ENCODE assay signal across 7 cellular contexts in genomic region chr6:57904356-57904755, GRCh38.
DNase-seq lines count a peak whose midpoint lies in the region; ATAC-seq, FAIRE-seq and TF ChIP-seq lines count a peak whose summit lies in the region.
"Not testable (repeated sequence)": the region's sequence is repeated elsewhere in the genome, so short reads cannot be mapped to it uniquely, and the experiment has no call there.

No MANE protein-coding gene starts in this region.

- not testable (repeated sequence) for TF ChIP-seq EP300 in K562 (IDR thresholded peaks at IDR 0.05; ENCODE audit: low read length)

- POLR2A ChIA-PET in HEK293 (lab: Yijun Ruan, JAX); K562 (lab: Yijun Ruan, JAX): not testable (repeated sequence)

- CTCF ChIA-PET in HEK293 (lab: Yijun Ruan, JAX); K562 (lab: Yijun Ruan, JAX; ENCODE audit: low intra/inter-chr PET ratio): not testable (repeated sequence)

- H3K27ac ChIP-seq in HEK293 (ENCODE audit: extremely low read depth, low read depth, low read length); K562 (ENCODE audit: extremely low read depth, low read depth, low read length): not testable (repeated sequence)

- not testable (repeated sequence) for H3K79me2 ChIP-seq in K562 (ENCODE audit: control insufficient read depth, insufficient read depth, low read length)

- not testable (repeated sequence) for BruUV-seq in K562 (replicated peaks; lab: Mats Ljungman, UMichigan)

- not testable (repeated sequence) for H3K9me1 ChIP-seq in K562 (ENCODE audit: control insufficient read depth, insufficient read depth, low read length)

- H3K27me3 ChIP-seq in K562 (ENCODE audit: control insufficient read depth in 2 of 2, insufficient read depth in 2 of 2, low read length in 2 of 2) = not testable (repeated sequence)

- not testable (repeated sequence) for H3K4me3 ChIP-seq in HEK293 (ENCODE audit: low read depth, low read length); LNCaP clone FGC (ENCODE audit: low read depth, low read length); K562

- ATAC-seq in K562 = not testable (repeated sequence)

- 3% methylated on average over 6 of the region's 6 CpGs for WGBS in K562 (ENCODE audit: insufficient coverage, low coverage, missing lambda C conversion rate)

- TF ChIP-seq RAD21 in K562 (CRISPR knock-in tag; conservative IDR thresholded peaks at IDR 0.05 in 1 of 2, IDR thresholded peaks at IDR 0.05 in 1 of 2) = not testable (repeated sequence)

- not testable (repeated sequence) for H3K4me1 ChIP-seq in HEK293 (ENCODE audit: control insufficient read depth, insufficient read depth, low read length); K562 (replicated peaks in 1 of 2; ENCODE audit: control insufficient read depth in 2 of 2, insufficient read depth in 2 of 2, low read length in 2 of 2)

- not testable (repeated sequence) for TF ChIP-seq CTCF in HEK293 (tag by site-specific recombination; IDR thresholded peaks at IDR 0.05); LNCaP clone FGC (IDR thresholded peaks at IDR 0.05; ENCODE audit: control insufficient read depth, extremely low read depth, insufficient read depth); K562 (IDR thresholded peaks at IDR 0.05 in 2 of 3, conservative IDR thresholded peaks at IDR 0.05 in 1 of 3; ENCODE audit: insufficient read depth in 2 of 3, low read depth in 1 of 3, low read length in 3 of 3)

- not testable (repeated sequence) for H4K20me1 ChIP-seq in K562 (replicated peaks; ENCODE audit: control insufficient read depth, insufficient read depth, low read length)

- H3K4me2 ChIP-seq in K562 (ENCODE audit: insufficient read depth, low read length) = not testable (repeated sequence)

- not testable (repeated sequence) for H2AFZ ChIP-seq in K562 (ENCODE audit: low read depth, low read length)

- not testable (repeated sequence) for TF ChIP-seq POLR2A in K562 (conservative IDR thresholded peaks at IDR 0.05)

- H3K9ac ChIP-seq in K562 (ENCODE audit: insufficient read depth in 1 of 2, low read depth in 2 of 2, low read length in 2 of 2) = not testable (repeated sequence)

- in situ Hi-C loops in K562 (cut with MboI) = not testable (repeated sequence)

- intact Hi-C loops in K562 (cut with micrococcal nuclease) = not testable (repeated sequence)

- H3K36me3 ChIP-seq in HEK293 (ENCODE audit: control insufficient read depth in 2 of 2, insufficient read depth in 1 of 2, low read length in 2 of 2); K562 (ENCODE audit: control insufficient read depth, insufficient read depth, low read length): not testable (repeated sequence)

- DNase-seq in DMS53 (lab: John Stamatoyannopoulos, UW) (peak; percentile 40), LNCaP clone FGC (ENCODE audit: low read depth) (peak; percentile 0), NCI-H82 (lab: John Stamatoyannopoulos, UW) (peak; percentile 60), SHP77 treated with DMSO at 0.1 percent for 48 hours (lab: John Stamatoyannopoulos, UW) (peak; percentile 22), SK-N-DZ (ENCODE audit: low spot score) (peak; percentile 5)
- DNase-seq in K562 (ENCODE audit: extremely low read depth in 1 of 4, low spot score in 3 of 4) = not testable (repeated sequence)

- not testable (repeated sequence) for H3K9me3 ChIP-seq in HEK293 (ENCODE audit: control insufficient read depth, insufficient read depth, low read depth, low read length); K562 (replicated peaks; ENCODE audit: control insufficient read depth, insufficient read depth, low read depth, low read length)

- not testable (repeated sequence) for FAIRE-seq in K562 (lab: Jason Lieb, UNC)

TF ChIP-seq in HEK293, 187 proteins besides CTCF, POLR2A, EP300 and RAD21:
- peak; percentile 55 for TF ChIP-seq ZNF843 (tag by site-specific recombination; IDR thresholded peaks at IDR 0.05)
- TF ChIP-seq GFI1B (tag by site-specific recombination; IDR thresholded peaks at IDR 0.05) = 0 out of 2 replicates have a peak, but pooled peaks have one; percentile 28
- TF ChIP-seq FEZF1 (tag by site-specific recombination; IDR thresholded peaks at IDR 0.05) = peak; percentile 42; the same call in 1 of the 2 replicates
- 0 out of 2 replicates have a peak, but pooled peaks have one; percentile 23 for TF ChIP-seq ZXDB (tag by site-specific recombination; IDR thresholded peaks at IDR 0.05)
- TF ChIP-seq OVOL3 (tag by site-specific recombination; IDR thresholded peaks at IDR 0.05) = peak; percentile 66; the same call in 1 of the 2 replicates
- 0 out of 2 replicates have a peak, but pooled peaks have one; percentile 14 for TF ChIP-seq ZNF596 (tag by site-specific recombination; IDR thresholded peaks at IDR 0.05)
TF ChIP-seq in HEK293: peak in this region for 6; not testable (repeated sequence) for 181.

TF ChIP-seq in K562, 482 proteins besides CTCF, POLR2A, EP300 and RAD21:
- TF ChIP-seq MEIS2 (IDR thresholded peaks at IDR 0.05; ENCODE audit: partially characterized antibody) = peak; percentile 13
